In genomic region chr16:70522216-70523000, GRCh38 we compare ENCODE assay signal across 2 cellular contexts.
TF ChIP-seq lines count a peak whose summit lies in the region.

No MANE protein-coding gene starts in this region.

TF ChIP-seq in IMR-90, 13 proteins besides CTCF, POLR2A, EP300 and RAD21:
- TF ChIP-seq NFE2L2 (IDR thresholded peaks at IDR 0.05; ENCODE audit: low read depth, low read length) (no peak), FOS (IDR thresholded peaks at IDR 0.05; ENCODE audit: low read depth, low read length) (no peak), MAFK (IDR thresholded peaks at IDR 0.05; ENCODE audit: low read depth, low read length) (no peak), BHLHE40 (IDR thresholded peaks at IDR 0.05; ENCODE audit: low read depth, low read length) (no peak), CEBPB (IDR thresholded peaks at IDR 0.05; ENCODE audit: low read depth, low read length) (no peak), RCOR1 (IDR thresholded peaks at IDR 0.05; ENCODE audit: insufficient replicate concordance, low read length) (no peak), USF2 (IDR thresholded peaks at IDR 0.05; ENCODE audit: low read depth, low read length) (no peak), RFX5 (IDR thresholded peaks at IDR 0.05; ENCODE audit: low read depth, low read length) (no peak), MXI1 (IDR thresholded peaks at IDR 0.05; ENCODE audit: borderline replicate concordance, low read depth, low read length) (no peak), MAZ (IDR thresholded peaks at IDR 0.05; ENCODE audit: borderline replicate concordance, low read depth, low read length) (no peak), CHD1 (IDR thresholded peaks at IDR 0.05; ENCODE audit: low read depth, low read length) (no peak), SMC3 (IDR thresholded peaks at IDR 0.05; ENCODE audit: low read depth, low read length) (no peak), ELK1 (IDR thresholded peaks at IDR 0.05; ENCODE audit: borderline replicate concordance, low read depth, low read length) (no peak)

TF ChIP-seq in K562, 482 proteins besides CTCF, POLR2A, EP300 and RAD21:
- TF ChIP-seq CHD1 (IDR thresholded peaks at IDR 0.05; ENCODE audit: low read length): no peak
- TF ChIP-seq SNIP1 (IDR thresholded peaks at IDR 0.05; ENCODE audit: low read depth): no peak
- peak; percentile 2 for TF ChIP-seq PRDM10 (IDR thresholded peaks at IDR 0.05; ENCODE audit: partially characterized antibody)
- TF ChIP-seq SPI1 (IDR thresholded peaks at IDR 0.05; ENCODE audit: borderline replicate concordance, low read depth, low read length): peak; percentile 22; the same call in 1 of the 2 replicates
